12 cellular contexts compared by ENCODE assay signal in the genomic region with DNA sequence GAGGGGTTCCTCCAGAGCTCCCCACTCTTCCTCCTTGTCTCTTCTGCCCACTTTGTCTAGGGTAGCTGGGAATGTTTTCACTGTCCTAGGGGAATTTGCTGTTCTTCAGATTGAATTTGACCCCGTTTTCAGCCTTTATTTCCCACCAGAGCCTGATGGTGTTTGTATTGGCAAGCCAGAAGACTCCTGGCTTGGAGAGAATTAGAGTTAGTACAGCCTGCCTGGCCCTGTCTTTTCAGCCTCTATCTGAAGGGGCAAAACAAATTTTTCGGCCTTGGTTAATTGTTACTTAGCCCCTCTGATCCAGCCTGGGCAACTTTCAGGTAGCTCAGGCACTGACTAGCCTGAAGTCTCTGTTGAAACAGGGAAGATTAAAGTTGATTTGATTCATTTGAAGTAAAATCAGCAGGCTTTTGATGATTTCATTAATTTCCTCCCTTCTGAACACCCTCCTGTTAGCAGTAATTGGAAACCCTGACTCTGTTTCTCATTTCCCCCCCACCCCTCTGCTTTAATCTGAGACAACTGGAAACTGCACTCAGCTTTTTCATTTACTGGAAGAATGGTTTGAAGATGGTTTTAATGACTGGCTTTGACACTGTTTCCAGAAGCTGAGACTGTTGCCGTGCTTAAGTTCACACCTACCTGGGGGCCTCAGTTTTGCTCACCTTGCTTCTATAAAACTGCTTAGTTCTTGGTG.
DNase-seq lines count a peak whose midpoint lies in the region; ATAC-seq and TF ChIP-seq lines count a peak whose summit lies in the region.
"Had no signal": no experiment of that assay in that cellular context is flagged by ENCODE, and none has a peak within 500 bp of the region (broad histone marks: within the 10 kb centered on the region; RNA-seq: fewer than 3 reads in every experiment).

No MANE protein-coding gene starts in this region.

- no peaks in the 10 kb centered on the region for H3K36me3 ChIP-seq in esophagus muscularis mucosa
- no peaks in the 10 kb centered on the region for H3K36me3 ChIP-seq in gastrocnemius medialis
- peaks cover 0 to 5% of the 10 kb centered on the region in 2 donors for H3K36me3 ChIP-seq in left lung

- in situ Hi-C loops in gastrocnemius medialis (cut with MboI; ENCODE audit: low sequenced_read_pairs in 4 of 4), result no loop called here

- no peaks in the 10 kb centered on the region for H3K27me3 Mint-ChIP-seq in CD14-positive monocyte (ENCODE audit: low read depth in 3 of 3)
- no peaks in the 10 kb centered on the region for H3K27me3 Mint-ChIP-seq in activated CD4-positive, alpha-beta T cell treated with anti-CD3 and anti-CD28 coated beads, Interleukin-2, amount 10 ng/mL, durations not matched to agents 24 days and 14 days

- H3K27ac ChIP-seq in esophagus muscularis mucosa (replicated peaks in 1 of 4) (peak overlapping the region; percentile 28 to 73 (median 55)), gastrocnemius medialis (peak overlapping the region; percentile 51 to 73 (median 68)), left lung (peak overlapping the region in 1 of 2 donors; percentile 76)
- H3K27ac ChIP-seq: KMS-11 had no signal

- H3K4me1 Mint-ChIP-seq in CD14-positive monocyte, result peaks cover 53% of the 10 kb centered on the region
- H3K4me1 Mint-ChIP-seq in activated CD4-positive, alpha-beta T cell treated with anti-CD3 and anti-CD28 coated beads, Interleukin-2, amount 10 ng/mL, durations not matched to agents 24 days and 14 days, result peaks cover 76% of the 10 kb centered on the region

- TF ChIP-seq CTCF in CD14-positive monocyte (IDR thresholded peaks at IDR 0.05) (no peak), esophagus muscularis mucosa (IDR thresholded peaks at IDR 0.05) (no peak), gastrocnemius medialis (IDR thresholded peaks at IDR 0.05 in 4 of 5, conservative IDR thresholded peaks at IDR 0.05 in 1 of 5) (no peak), left lung (IDR thresholded peaks at IDR 0.05) (no peak)

- intact Hi-C loops in CD14-positive monocyte (cut with micrococcal nuclease) (no loop called here), esophagus muscularis mucosa (cut with DNase I) (no loop called here), gastrocnemius medialis (cut with DNase I; ENCODE audit: low total_unique reads) (no loop called here), left lung (cut with DNase I) (no loop called here)
- intact Hi-C loops in activated CD4-positive, alpha-beta T cell treated with anti-CD3 and anti-CD28 coated beads, Interleukin-2, amount 10 ng/mL, durations not matched to agents 24 days and 14 days (cut with micrococcal nuclease), result loop anchor here (2.0 kb wide), 1 partner anchor 92 kb away; a partner anchor contains a TSS

- H3K9me3 Mint-ChIP-seq in CD14-positive monocyte, result no peaks in the 10 kb centered on the region
- no peaks in the 10 kb centered on the region for H3K9me3 Mint-ChIP-seq in activated CD4-positive, alpha-beta T cell treated with anti-CD3 and anti-CD28 coated beads, Interleukin-2, amount 10 ng/mL, durations not matched to agents 24 days and 14 days

- H3K9me3 ChIP-seq in esophagus muscularis mucosa, result no peaks in the 10 kb centered on the region
- H3K9me3 ChIP-seq in gastrocnemius medialis, result no peaks in the 10 kb centered on the region
- no peaks in the 10 kb centered on the region for H3K9me3 ChIP-seq in left lung
- H3K9me3 ChIP-seq: SK-N-SH had no signal

- 62% methylated on average over 3 of the region's 3 CpGs for WGBS in esophagus muscularis mucosa

- H3K4me1 ChIP-seq in esophagus muscularis mucosa (peaks cover 59 to 90% (median 86%) of the 10 kb centered on the region in 4 donors), gastrocnemius medialis (peaks cover 60 to 69% of the 10 kb centered on the region in 2 donors), left lung (peaks cover 18 to 75% of the 10 kb centered on the region in 2 donors)

- peak overlapping the region in 4 of 7 donors; percentile 9 to 72 (median 20) for H3K27ac Mint-ChIP-seq in CD14-positive monocyte
- H3K27ac Mint-ChIP-seq in activated CD4-positive, alpha-beta T cell treated with anti-CD3 and anti-CD28 coated beads, Interleukin-2, amount 10 ng/mL, durations not matched to agents 24 days and 14 days, result peak overlapping the region; percentile 98

- peaks cover 33 to 60% of the 10 kb centered on the region in 2 donors for H3K36me3 Mint-ChIP-seq in CD14-positive monocyte
- peaks cover 36% of the 10 kb centered on the region for H3K36me3 Mint-ChIP-seq in activated CD4-positive, alpha-beta T cell treated with anti-CD3 and anti-CD28 coated beads, Interleukin-2, amount 10 ng/mL, durations not matched to agents 24 days and 14 days (ENCODE audit: low read depth)

- TF ChIP-seq EP300 in esophagus muscularis mucosa (IDR thresholded peaks at IDR 0.05), result no peak

- H3K27me3 ChIP-seq in esophagus muscularis mucosa (no peaks in the 10 kb centered on the region), gastrocnemius medialis (no peaks in the 10 kb centered on the region), left lung (no peaks in the 10 kb centered on the region)

- peak overlapping the region in 1 of 4 donors; percentile 8 for H3K4me3 ChIP-seq in esophagus muscularis mucosa
- H3K4me3 ChIP-seq in gastrocnemius medialis, result peak overlapping the region in 1 of 4 donors; percentile 27
- no peak overlapping the region for H3K4me3 ChIP-seq in left lung

- no peak overlapping the region for H3K4me3 Mint-ChIP-seq in CD14-positive monocyte
- H3K4me3 Mint-ChIP-seq in activated CD4-positive, alpha-beta T cell treated with anti-CD3 and anti-CD28 coated beads, Interleukin-2, amount 10 ng/mL, durations not matched to agents 24 days and 14 days, result peak overlapping the region; percentile 80

- ATAC-seq in gastrocnemius medialis (no peak), left lung (no peak), GM19351 (IDR thresholded peaks at IDR 0.05; ENCODE audit: unreplicated experiment) (no peak), HG03139 (IDR thresholded peaks at IDR 0.05; ENCODE audit: unreplicated experiment) (no peak)

- TF ChIP-seq POLR2A in esophagus muscularis mucosa (IDR thresholded peaks at IDR 0.05; ENCODE audit: low read depth), result no peak
- no peak for TF ChIP-seq POLR2A in gastrocnemius medialis (IDR thresholded peaks at IDR 0.05)

- DNase-seq in CD14-positive monocyte (ENCODE audit: low spot score), result no peak
- DNase-seq in activated CD4-positive, alpha-beta T cell treated with anti-CD3 and anti-CD28 coated beads, Interleukin-2, amount 10 ng/mL, durations not matched to agents 24 days and 14 days, result no peak
- DNase-seq in esophagus muscularis mucosa (ENCODE audit: extremely low spot score), result no peak
- DNase-seq in gastrocnemius medialis, result no peak
- no peak for DNase-seq in islet precursor cell
- DNase-seq in left lung, result no peak
- DNase-seq: left colon, NCI-H345, SK-N-SH had no signal
